8 cellular contexts compared by ENCODE assay signal in genomic region chr9:127898433-127899199, GRCh38. TPM values are rescaled to one million over a fixed set of nuclear protein-coding genes. Genes with fewer than 3 reads are reported as not detected.
A peak's percentile ranks its signal among the peaks of the same experiment; 100 is the strongest.
DNase-seq lines count a peak whose midpoint lies in the region; ATAC-seq and TF ChIP-seq lines count a peak whose summit lies in the region.

No MANE protein-coding gene starts in this region.

- DNase-seq in activated T-cell treated with anti-CD3 and anti-CD28 coated beads, Interleukin-2, amount 50 U/mL, for 1 hour, result peak; percentile 44
- DNase-seq in activated T-cell treated with anti-CD3 and anti-CD28 coated beads for 4 hours (no peak), caudate nucleus (lab: John Stamatoyannopoulos, UW) (peak in 26 of 61 donors; percentile 24 to 81 (median 50)), kidney tubule cell (ENCODE audit: low spot score) (peak; percentile 72), stomach (no peak), NCI-H510A treated with DMSO at 0.1 percent for 48 hours (lab: John Stamatoyannopoulos, UW) (no peak)

- no peak overlapping the region for H2AFZ ChIP-seq in OCI-LY3 (ENCODE audit: low read depth, low read length)

- peak overlapping the region; percentile 41 for H3K27ac ChIP-seq in OCI-LY3 (ENCODE audit: low read length)
- H3K27ac ChIP-seq in caudate nucleus (ENCODE audit: low read depth, low read length), result peak overlapping the region; percentile 83
- peak overlapping the region; percentile 80 to 95 (median 91) for H3K27ac ChIP-seq in stomach

- peak overlapping the region; percentile 94 for H3K9ac ChIP-seq in OCI-LY3 (ENCODE audit: low read length)

- TF ChIP-seq POLR2A in stomach (IDR thresholded peaks at IDR 0.05), result no peak

- peaks cover 8% of the 10 kb centered on the region for H3K79me2 ChIP-seq in OCI-LY3 (ENCODE audit: low read length)

- TF ChIP-seq CTCF in OCI-LY3 (IDR thresholded peaks at IDR 0.05; ENCODE audit: low read depth, low read length) (no peak), stomach (IDR thresholded peaks at IDR 0.05) (no peak)

- H3K27me3 ChIP-seq in OCI-LY3 (ENCODE audit: low read depth, low read length) (no peaks in the 10 kb centered on the region), stomach (no peaks in the 10 kb centered on the region)

- H3K9me3 ChIP-seq in OCI-LY3 (ENCODE audit: insufficient read depth, low read length) (peaks cover 14% of the 10 kb centered on the region; the same call in 1 of the 2 replicates), stomach (peaks cover 0 to 12% (median 4%) of the 10 kb centered on the region in 4 donors)

- WGBS in stomach, 5 donors, result 7 to 11% (median 8%) methylated on average over 20 to 41 of the region's 41 CpGs

- H3K4me2 ChIP-seq in OCI-LY3 (ENCODE audit: low read length), result peak overlapping the region; percentile 82

- H3K36me3 ChIP-seq in OCI-LY3 (replicated peaks; ENCODE audit: low read depth, low read length), result peaks cover 35% of the 10 kb centered on the region
- H3K36me3 ChIP-seq in stomach, result peaks cover 22 to 30% (median 27%) of the 10 kb centered on the region in 4 donors

- no peak for ATAC-seq in HG03097 (IDR thresholded peaks at IDR 0.05; ENCODE audit: low FRiP score, unreplicated experiment)

- 0 out of 2 replicates have a peak, but pooled peaks cover 4% of the 10 kb centered on the region for H4K20me1 ChIP-seq in OCI-LY3 (ENCODE audit: insufficient read depth, low read length)

- H3K4me1 ChIP-seq in OCI-LY3 (ENCODE audit: low read length), result peaks cover 31% of the 10 kb centered on the region
- H3K4me1 ChIP-seq in stomach, result peaks cover 38 to 69% (median 61%) of the 10 kb centered on the region in 4 donors

- peak overlapping the region; percentile 95 for H3K4me3 ChIP-seq in OCI-LY3 (ENCODE audit: low read length)
- peak overlapping the region; percentile 78 to 97 (median 89) for H3K4me3 ChIP-seq in stomach

- intact Hi-C loops in stomach (cut with DNase I; ENCODE audit: low total_unique reads), result no loop called here

- no peak for TF ChIP-seq EP300 in stomach (IDR thresholded peaks at IDR 0.05)

RNA-seq across cellular contexts. Expression of gene ST6GALNAC6, which starts 0.8 kb away (rescaled TPM):
- total RNA-seq in stomach, result 100 to 1,000 TPM in 2 of 5 donors, 10 to 100 TPM in 3; 18.0 to 145 (median 92.4) TPM
- 10 to 100 TPM; 32.8 to 63.8 (median 42.2) TPM for polyA plus RNA-seq in stomach

RNA-seq across cellular contexts. Expression of gene ST6GALNAC4, which starts 18.2 kb away (rescaled TPM):
- 10 to 100 TPM in 3 of 5 donors, 1 to 10 TPM in 2; 3.7 to 33.6 (median 14.5) TPM for total RNA-seq in stomach
- polyA plus RNA-seq in stomach, result 10 to 100 TPM; 10.5 to 14.2 (median 11.8) TPM

RNA-seq across cellular contexts. Expression of gene AK1, which starts 21.1 kb away (rescaled TPM):
- 10 to 100 TPM in 3 of 5 donors, 1 to 10 TPM in 1, not detected in 1; 7.2 to 88.3 (median 39.8) TPM for total RNA-seq in stomach
- polyA plus RNA-seq in stomach, result 10 to 100 TPM; 64.4 to 92.1 (median 89.7) TPM

RNA-seq across cellular contexts. Expression of gene PIP5KL1, which starts 32.0 kb away (rescaled TPM):
- 10 to 100 TPM in 3 of 5 donors, under 1 TPM in 1, not detected in 1; 0.55 to 98.0 (median 19.1) TPM for total RNA-seq in stomach
- 1 to 10 TPM in 2 of 3 donors, under 1 TPM in 1; 0.50 to 3.3 (median 2.3) TPM for polyA plus RNA-seq in stomach

RNA-seq across cellular contexts. Expression of gene DPM2, which starts 39.0 kb away (rescaled TPM):
- 10 to 100 TPM in 4 of 5 donors, 1 to 10 TPM in 1; 1.7 to 98.2 (median 55.4) TPM for total RNA-seq in stomach
- 10 to 100 TPM; 27.0 to 38.0 (median 32.5) TPM for polyA plus RNA-seq in stomach

Comparison
In these comparisons a context has a peak if more than half of its experiments do, and no peak if none do; other contexts are left out.
1. DNase-seq: peak in activated T-cell treated with anti-CD3 and anti-CD28 coated beads, Interleukin-2, amount 50 U/mL, for 1 hour (single experiment) and kidney tubule cell (single experiment); none in activated T-cell treated with anti-CD3 and anti-CD28 coated beads for 4 hours (single experiment), stomach (single experiment) and NCI-H510A treated with DMSO at 0.1 percent for 48 hours (single experiment).
2. H3K27ac ChIP-seq: peak in every context shown above with its lines; median percentile 91 in stomach; 83 in caudate nucleus; 41 in OCI-LY3.